11 cellular contexts compared by ENCODE assay signal in genomic region chr22:40868379-40868778, GRCh38. TPM values are rescaled to one million over a fixed set of nuclear protein-coding genes. Genes with fewer than 3 reads are reported as not detected.
"Had no signal": no experiment of that assay in that cellular context is flagged by ENCODE, and none has a peak within 500 bp of the region (broad histone marks: within the 10 kb centered on the region; RNA-seq: fewer than 3 reads in every experiment).

No MANE protein-coding gene starts in this region.

RNA-seq across cellular contexts. Expression of gene DNAJB7, which starts 6.5 kb away (rescaled TPM):
- total RNA-seq: activated B cell treated with CpG ODN at 0.5 μM for 24 hours; activated CD4-positive, alpha-beta memory T cell treated with anti-CD3 and anti-CD28 coated beads, Interleukin-2, amount 10 ng/mL, durations not matched to agents 7 days and 5 days; activated CD4-positive, alpha-beta T cell treated with anti-CD3 and anti-CD28 coated beads, Interleukin-2, amount 10 ng/mL, durations not matched to agents 24 days and 14 days; activated CD8-positive, alpha-beta memory T cell treated with anti-CD3 and anti-CD28 coated beads, Interleukin-2, amount 10 ng/mL, durations not matched to agents 7 days and 5 days; activated CD8-positive, alpha-beta T cell treated with anti-CD3 and anti-CD28 coated beads, Interleukin-2, amount 10 ng/mL, durations not matched to agents 7 days and 5 days; activated naive CD8-positive, alpha-beta T cell treated with anti-CD3 and anti-CD28 coated beads, Interleukin-2, amount 10 ng/mL, durations not matched to agents 7 days and 5 days; activated T-helper 2 cell treated with anti-CD3 and anti-CD28 coated beads, Interferon-gamma antibody, Interleukin-2, Interleukin-4, amounts not matched to agents 10 μg/mL and 5 μg/mL and 100 μg/mL, durations not matched to agents 14 hours and 24 hours and 36 hours; ascending aorta; bronchial epithelial cell; cardiac muscle cell had no signal
- polyA plus RNA-seq: adipose tissue had no signal
